In genomic region chr22:31107206-31108118, GRCh38 we compare ENCODE assay signal across 8 cellular contexts. TPM values are rescaled to one million over a fixed set of nuclear protein-coding genes. Genes with fewer than 3 reads are reported as not detected.
A peak's percentile ranks its signal among the peaks of the same experiment; 100 is the strongest.
DNase-seq lines count a peak whose midpoint lies in the region; ATAC-seq lines count a peak whose summit lies in the region.

SELENOM (minus strand) TSS chr22:31107568; CDS start chr22:31107505, 63 bp downstream.

- no peaks in the 10 kb centered on the region for H3K27me3 ChIP-seq in ACC112 (ENCODE audit: insufficient read depth, low read length)

- H3K4me1 Mint-ChIP-seq in activated CD4-positive, alpha-beta T cell treated with anti-CD3 and anti-CD28 coated beads, Interleukin-2, amount 10 ng/mL, durations not matched to agents 7 days and 5 days, result peaks cover 9% of the 10 kb centered on the region

- CTCF ChIA-PET in activated CD4-positive, alpha-beta T cell treated with anti-CD3 and anti-CD28 coated beads, Interleukin-2, amount 10 ng/mL, durations not matched to agents 7 days and 5 days (lab: Charles Lee), result interaction anchor here (0.5 to 2.2 kb wide), 16 partner anchors 8 to 364 kb away, joined by 3 to 10 read pairs (median 4); partner anchors contain the start of genes PATZ1 and SMTN

- POLR2A ChIA-PET in activated CD4-positive, alpha-beta T cell treated with anti-CD3 and anti-CD28 coated beads, Interleukin-2, amount 10 ng/mL, durations not matched to agents 7 days and 5 days (lab: Charles Lee), result interaction anchor here (0.6 kb wide), 1 partner anchor 365 kb away, joined by 5 read pairs; no protein-coding TSS in a partner anchor

- no peaks in the 10 kb centered on the region for H3K36me3 ChIP-seq in ACC112 (ENCODE audit: insufficient read depth, low read length)

- no peaks in the 10 kb centered on the region for H3K27me3 Mint-ChIP-seq in activated CD4-positive, alpha-beta T cell treated with anti-CD3 and anti-CD28 coated beads, Interleukin-2, amount 10 ng/mL, durations not matched to agents 7 days and 5 days

- peaks cover 10% of the 10 kb centered on the region for H3K79me2 ChIP-seq in ACC112 (ENCODE audit: control insufficient read depth, insufficient read depth, low read length, unreplicated experiment)

- peaks cover 21% of the 10 kb centered on the region for H3K4me1 ChIP-seq in ACC112 (ENCODE audit: control insufficient read depth, insufficient read depth, low read length, unreplicated experiment)

- no peaks in the 10 kb centered on the region for H3K36me3 Mint-ChIP-seq in activated CD4-positive, alpha-beta T cell treated with anti-CD3 and anti-CD28 coated beads, Interleukin-2, amount 10 ng/mL, durations not matched to agents 7 days and 5 days (ENCODE audit: low read depth)

- peak within 1 kb of the TSS; percentile 64 for H2AFZ ChIP-seq in ACC112 (ENCODE audit: low read length, unreplicated experiment)

- peak within 1 kb of the TSS; percentile 85 for H3K4me3 ChIP-seq in ACC112 (ENCODE audit: low read depth, low read length)

- ATAC-seq in GM18868 (IDR thresholded peaks at IDR 0.05; ENCODE audit: unreplicated experiment) (peak; percentile 86), HG03103 (IDR thresholded peaks at IDR 0.05; ENCODE audit: low read depth, unreplicated experiment) (peak; percentile 68), left lobe of liver (peak; percentile 96)

- DNase-seq in NCI-H446 (lab: John Stamatoyannopoulos, UW) (peak; percentile 47 to 80), dedifferentiated amniotic fluid mesenchymal stem cell (ENCODE audit: extremely low spot score) (peak; percentile 98), left lobe of liver (ENCODE audit: low spot score) (peak; percentile 95)
- peak; percentile 87 for DNase-seq in activated CD4-positive, alpha-beta T cell treated with anti-CD3 and anti-CD28 coated beads, Interleukin-2, amount 10 ng/mL, durations not matched to agents 7 days and 5 days
- peak; percentile 87 to 92 for DNase-seq in stimulated activated CD4-positive, alpha-beta T cell treated with anti-CD3 and anti-CD28 coated beads, Interleukin-2, amount 100 ng/mL, for 24 hours

- H3K4me3 Mint-ChIP-seq in activated CD4-positive, alpha-beta T cell treated with anti-CD3 and anti-CD28 coated beads, Interleukin-2, amount 10 ng/mL, durations not matched to agents 7 days and 5 days, result peak within 1 kb of the TSS; percentile 77

- H3K27ac Mint-ChIP-seq in activated CD4-positive, alpha-beta T cell treated with anti-CD3 and anti-CD28 coated beads, Interleukin-2, amount 10 ng/mL, durations not matched to agents 7 days and 5 days, result peak within 1 kb of the TSS; percentile 65

- no peaks in the 10 kb centered on the region for H3K9me3 Mint-ChIP-seq in activated CD4-positive, alpha-beta T cell treated with anti-CD3 and anti-CD28 coated beads, Interleukin-2, amount 10 ng/mL, durations not matched to agents 7 days and 5 days

- H3K27ac ChIP-seq in ACC112 (ENCODE audit: low read depth, low read length), result peak within 1 kb of the TSS; percentile 88

RNA-seq across cellular contexts. Expression of gene SELENOM, which starts in this region (rescaled TPM):
- 1 to 10 TPM; 2.1 to 2.2 TPM for total RNA-seq in activated CD4-positive, alpha-beta T cell treated with anti-CD3 and anti-CD28 coated beads, Interleukin-2, amount 10 ng/mL, durations not matched to agents 7 days and 5 days
- total RNA-seq in left lobe of liver, result 7.0 TPM

Comparison
In these comparisons a context has a peak if more than half of its experiments do, and no peak if none do; other contexts are left out.
1. Peak in every context shown above with its lines: DNase-seq, ATAC-seq, H3K4me3 ChIP-seq and H3K27ac ChIP-seq.